Comparison of ENCODE assay signal across 12 cellular contexts in genomic region chr19:50311723-50312635, GRCh38. TPM values are rescaled to one million over a fixed set of nuclear protein-coding genes. Genes with fewer than 3 reads are reported as not detected.
A peak's percentile ranks its signal among the peaks of the same experiment; 100 is the strongest.
DNase-seq lines count a peak whose midpoint lies in the region; ATAC-seq and TF ChIP-seq lines count a peak whose summit lies in the region.
"Had no signal": no experiment of that assay in that cellular context is flagged by ENCODE, and none has a peak within 500 bp of the region (broad histone marks: within the 10 kb centered on the region; RNA-seq: fewer than 3 reads in every experiment).

No MANE protein-coding gene starts in this region.

- no peak overlapping the region for H2AFZ ChIP-seq in HCT116 (ENCODE audit: low read depth, low read length, poor library complexity, severe bottlenecking)

- no peak for TF ChIP-seq RAD21 in HCT116 (IDR thresholded peaks at IDR 0.05; ENCODE audit: low read depth)

- peak; percentile 45 for DNase-seq in AG20443 (ENCODE audit: low spot score)
- no peak for DNase-seq in HCT116 (ENCODE audit: low read depth, low spot score)
- no peak for DNase-seq in RWPE2 (ENCODE audit: low spot score)
- DNase-seq in iPS-NIHi11 (ENCODE audit: low spot score), result peak; percentile 83
- no peak for DNase-seq in cerebellar nuclear complex (lab: John Stamatoyannopoulos, UW)
- no peak for DNase-seq in effector memory CD8-positive, alpha-beta T cell
- no peak for DNase-seq in LoVo (ENCODE audit: low spot score)
- DNase-seq: activated naive CD8-positive, alpha-beta T cell treated with anti-CD3 and anti-CD28 coated beads, Interleukin-2, amount 10 ng/mL, durations not matched to agents 7 days and 5 days; EL had no signal

- H3K9me2 ChIP-seq in HCT116 (ENCODE audit: insufficient read depth), result no peaks in the 10 kb centered on the region

- CTCF ChIA-PET in HCT116 (lab: Charles Lee), result no interaction called here

- H3K9ac ChIP-seq in HCT116 (ENCODE audit: low read length), result no peak overlapping the region

- H3K4me1 ChIP-seq in HCT116 (ENCODE audit: control insufficient read depth in 1 of 2, insufficient read depth in 2 of 2, low read length in 2 of 2), result peaks cover 0 to 4% of the 10 kb centered on the region in 2 experiments; a peak in 1 of 4 replicates
- no peaks in the 10 kb centered on the region for H3K4me1 ChIP-seq in RWPE2 (ENCODE audit: insufficient read depth, poor library complexity, severe bottlenecking)

- H4K20me1 ChIP-seq in HCT116 (ENCODE audit: insufficient read depth), result no peaks in the 10 kb centered on the region

- peaks cover 2% of the 10 kb centered on the region for H3K36me3 Mint-ChIP-seq in effector memory CD8-positive, alpha-beta T cell (ENCODE audit: insufficient read depth)
- H3K36me3 Mint-ChIP-seq: activated naive CD8-positive, alpha-beta T cell treated with anti-CD3 and anti-CD28 coated beads, Interleukin-2, amount 10 ng/mL, durations not matched to agents 7 days and 5 days had no signal

- H3K27me3 ChIP-seq in HCT116 (ENCODE audit: insufficient read depth, low read length) (no peaks in the 10 kb centered on the region), RWPE2 (ENCODE audit: insufficient read depth, poor library complexity, severe bottlenecking) (peaks cover 58% of the 10 kb centered on the region)

- H3K79me2 ChIP-seq in HCT116 (ENCODE audit: insufficient read depth, low read length), result no peaks in the 10 kb centered on the region

- H3K27ac Mint-ChIP-seq in effector memory CD8-positive, alpha-beta T cell, result no peak overlapping the region
- H3K27ac Mint-ChIP-seq: activated naive CD8-positive, alpha-beta T cell treated with anti-CD3 and anti-CD28 coated beads, Interleukin-2, amount 10 ng/mL, durations not matched to agents 7 days and 5 days; T-helper 1 cell treated with Interleukin-12 subunit alpha and Interleukin-12 subunit beta and Interleukin-4 antibody, amounts not matched to agents 30 μg/mL and 1 μg/mL, for 36 hours had no signal

- H3K4me3 ChIP-seq in HCT116 (replicated peaks in 1 of 2; ENCODE audit: low read depth in 1 of 2, low read length in 2 of 2) (no peak overlapping the region), RWPE2 (ENCODE audit: severe bottlenecking) (peak overlapping the region; percentile 17)

- TF ChIP-seq CTCF in HCT116 (IDR thresholded peaks at IDR 0.05 in 2 of 3, conservative IDR thresholded peaks at IDR 0.05 in 1 of 3; ENCODE audit: borderline replicate concordance in 1 of 3, insufficient read depth in 1 of 3, low read depth in 2 of 3, low read length in 2 of 3) (no peak), RWPE2 (IDR thresholded peaks at IDR 0.05; ENCODE audit: poor library complexity, severe bottlenecking) (no peak)

- RAD21 ChIA-PET in HCT116 (lab: Charles Lee; ENCODE audit: low non-redundant PET in 1 of 2, low total read pairs in 2 of 2, uncharacterized antibody in 2 of 2, unreplicated experiment in 2 of 2), result interaction anchor here in 1 of 2 experiments (0.7 kb wide), 1 partner anchor 17 kb away, joined by 6 read pairs; the partner anchor contains the start of gene KCNC3

- no peak overlapping the region for H3K4me3 Mint-ChIP-seq in effector memory CD8-positive, alpha-beta T cell
- H3K4me3 Mint-ChIP-seq: activated naive CD8-positive, alpha-beta T cell treated with anti-CD3 and anti-CD28 coated beads, Interleukin-2, amount 10 ng/mL, durations not matched to agents 7 days and 5 days; T-helper 1 cell treated with Interleukin-12 subunit alpha and Interleukin-12 subunit beta and Interleukin-4 antibody, amounts not matched to agents 30 μg/mL and 1 μg/mL, for 36 hours had no signal

- H3K9me3 ChIP-seq in HCT116 (ENCODE audit: control insufficient read depth in 1 of 2, insufficient read depth in 1 of 2, low read depth in 1 of 2, low read length in 2 of 2), result no peaks in the 10 kb centered on the region
- H3K9me3 ChIP-seq in RWPE2 (ENCODE audit: severe bottlenecking), result no peaks in the 10 kb centered on the region
- H3K9me3 ChIP-seq: neutrophil had no signal

- peaks cover 3 to 14% of the 10 kb centered on the region in 2 donors for H3K4me1 Mint-ChIP-seq in effector memory CD8-positive, alpha-beta T cell (ENCODE audit: low read depth in 2 of 2)

- intact Hi-C loops in HCT116 (cut with micrococcal nuclease), result no loop called here

- peak; percentile 66 for TF ChIP-seq POLR2A in HCT116 (IDR thresholded peaks at IDR 0.05; ENCODE audit: borderline replicate concordance, extremely low read depth, insufficient read depth, insufficient read length)

- peaks cover 73 to 82% of the 10 kb centered on the region in 2 donors for H3K27me3 Mint-ChIP-seq in effector memory CD8-positive, alpha-beta T cell

- no peaks in the 10 kb centered on the region for H3K9me3 Mint-ChIP-seq in effector memory CD8-positive, alpha-beta T cell
- H3K9me3 Mint-ChIP-seq: activated naive CD8-positive, alpha-beta T cell treated with anti-CD3 and anti-CD28 coated beads, Interleukin-2, amount 10 ng/mL, durations not matched to agents 7 days and 5 days; T-helper 1 cell treated with Interleukin-12 subunit alpha and Interleukin-12 subunit beta and Interleukin-4 antibody, amounts not matched to agents 30 μg/mL and 1 μg/mL, for 36 hours had no signal

- H3K27ac ChIP-seq in HCT116 (ENCODE audit: low read depth, low read length) (no peak overlapping the region), RWPE2 (ENCODE audit: poor library complexity, severe bottlenecking) (no peak overlapping the region)
- H3K27ac ChIP-seq: neutrophil had no signal

- POLR2A ChIA-PET in HCT116 (lab: Charles Lee), result no interaction called here

- no TSS peak for BruUV-seq in HCT116 (replicated peaks; lab: Mats Ljungman, UMichigan)

- H3K36me3 ChIP-seq in HCT116 (ENCODE audit: control insufficient read depth in 1 of 2, insufficient read depth in 2 of 2, low read length in 2 of 2), result no peaks in the 10 kb centered on the region
- no peaks in the 10 kb centered on the region for H3K36me3 ChIP-seq in RWPE2 (ENCODE audit: low read depth)
- H3K36me3 ChIP-seq: neutrophil had no signal

- H3K4me2 ChIP-seq in HCT116 (ENCODE audit: low read length), result no peak overlapping the region

- ATAC-seq in HCT116, result peak; percentile 37; the same call in 1 of the 2 replicates
- 0 out of 3 replicates have a peak, but pooled peaks have one; percentile 20 for ATAC-seq in RWPE2 (ENCODE audit: low read depth)
- ATAC-seq in HG03521 (IDR thresholded peaks at IDR 0.05; ENCODE audit: unreplicated experiment), result no peak
- no peak for ATAC-seq in effector memory CD8-positive, alpha-beta T cell (replicated peaks)

TF ChIP-seq in HCT116, 20 proteins besides CTCF, POLR2A, EP300 and RAD21:
- TF ChIP-seq EZH2phosphoT487 (IDR thresholded peaks at IDR 0.05; ENCODE audit: borderline replicate concordance) (no peak), TCF7L2 (IDR thresholded peaks at IDR 0.05; ENCODE audit: borderline replicate concordance, extremely low read depth, insufficient read depth, insufficient read length) (no peak), ELF1 (IDR thresholded peaks at IDR 0.05; ENCODE audit: borderline replicate concordance, low read depth) (no peak), SP1 (IDR thresholded peaks at IDR 0.05; ENCODE audit: low read depth) (no peak), SRF (IDR thresholded peaks at IDR 0.05; ENCODE audit: low read depth) (no peak), JUND (IDR thresholded peaks at IDR 0.05) (no peak)

RNA-seq across cellular contexts. Expression of gene KCNC3, which starts 17.2 kb away (rescaled TPM):
- 6.9 TPM for total RNA-seq in HCT116 (2021; ENCODE audit: unreplicated experiment)
- 2.9 and 4.6 TPM in 2 replicates for polyA plus RNA-seq in HCT116 (2012)

RNA-seq across cellular contexts. Expression of gene NAPSA, which starts 53.5 kb away (rescaled TPM):
- 4.4 TPM for total RNA-seq in HCT116 (2021; ENCODE audit: unreplicated experiment)
- polyA plus RNA-seq in HCT116 (2012), result 3.4 and 3.7 TPM in 2 replicates

Comparison
In these comparisons a context has a peak if more than half of its experiments do, and no peak if none do; other contexts are left out.
1. DNase-seq: peak in AG20443 (single experiment) and iPS-NIHi11 (single experiment); none in HCT116 (single experiment), RWPE2 (single experiment), cerebellar nuclear complex (0 of 2), effector memory CD8-positive, alpha-beta T cell (0 of 3) and LoVo (single experiment).
2. ATAC-seq: peak in HCT116 (single experiment) and RWPE2 (single experiment); none in HG03521 (single experiment) and effector memory CD8-positive, alpha-beta T cell (single experiment).